8 cellular contexts compared by ENCODE assay signal in the genomic region with DNA sequence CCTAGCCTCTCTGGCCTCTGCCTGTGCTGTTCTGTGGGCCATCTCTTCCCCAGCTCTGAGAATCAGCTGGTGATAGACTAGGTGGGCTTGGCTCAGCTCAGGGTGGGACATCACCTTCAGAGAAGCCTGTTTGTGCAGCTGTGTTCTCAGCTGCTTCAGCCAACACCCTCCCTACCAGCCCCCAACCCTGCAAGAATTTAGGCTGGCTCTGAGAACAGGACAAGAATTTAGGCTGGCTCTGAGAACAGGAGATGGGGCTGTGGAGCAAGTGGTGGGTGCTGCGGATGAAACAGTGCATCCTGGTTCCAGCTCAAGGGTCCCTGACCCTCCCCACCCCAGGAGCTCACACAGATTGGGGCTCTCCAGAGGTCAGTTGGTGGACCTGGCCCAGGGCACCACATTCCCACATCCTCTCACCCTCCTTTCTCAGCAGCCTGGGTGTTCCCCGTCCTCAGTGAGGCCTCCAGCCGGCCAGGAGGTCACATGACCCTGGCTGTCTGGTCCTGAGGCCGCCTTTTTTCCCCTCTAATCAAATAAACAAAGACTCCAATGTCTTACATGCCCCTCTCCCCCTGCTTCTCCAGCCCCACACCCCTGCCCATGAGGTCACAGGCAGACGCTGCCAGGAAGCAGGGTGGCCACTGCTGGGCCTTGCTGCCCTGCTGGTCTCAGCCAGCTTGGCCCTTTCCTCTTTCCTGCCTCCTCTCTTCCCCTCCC. TPM values are rescaled to one million over a fixed set of nuclear protein-coding genes. Genes with fewer than 3 reads are reported as not detected.
DNase-seq lines count a peak whose midpoint lies in the region; ATAC-seq and TF ChIP-seq lines count a peak whose summit lies in the region.

No MANE protein-coding gene starts in this region.

- H3K36me3 ChIP-seq in breast epithelium (no peaks in the 10 kb centered on the region), mammary epithelial cell (ENCODE audit: insufficient read depth, low read length) (peaks cover 1% of the 10 kb centered on the region), ectodermal cell (ENCODE audit: control insufficient read depth, insufficient read depth, low read length) (peaks cover 7% of the 10 kb centered on the region), mucosa of descending colon (ENCODE audit: low read depth) (no peaks in the 10 kb centered on the region), vagina (peaks cover 0 to 23% of the 10 kb centered on the region in 2 donors)

- peaks cover 0 to 7% of the 10 kb centered on the region in 2 donors for H3K4me1 ChIP-seq in breast epithelium
- H3K4me1 ChIP-seq in mammary epithelial cell (ENCODE audit: insufficient read depth, low read length) = peaks cover 38% of the 10 kb centered on the region
- peaks cover 36% of the 10 kb centered on the region for H3K4me1 ChIP-seq in ectodermal cell (ENCODE audit: control insufficient read depth, insufficient read depth, low read length)
- peaks cover 22% of the 10 kb centered on the region for H3K4me1 ChIP-seq in mucosa of descending colon (ENCODE audit: low read depth)
- peaks cover 89% of the 10 kb centered on the region for H3K4me1 ChIP-seq in vagina

- dilution Hi-C loops in mammary epithelial cell (cut with HindIII; ENCODE audit: low sequenced_read_pairs) = no loop called here

- H3K4me3 ChIP-seq in breast epithelium (no peak overlapping the region), mammary epithelial cell (replicated peaks in 1 of 3; ENCODE audit: insufficient read depth in 1 of 3, low read depth in 2 of 3, low read length in 3 of 3) (no peak overlapping the region), ectodermal cell (ENCODE audit: insufficient read depth, low read depth, low read length) (no peak overlapping the region), mucosa of descending colon (no peak overlapping the region), vagina (no peak overlapping the region)

- TF ChIP-seq CTCF in breast epithelium (IDR thresholded peaks at IDR 0.05) (no peak), mammary epithelial cell (conservative IDR thresholded peaks at IDR 0.05 in 1 of 2, IDR thresholded peaks at IDR 0.05 in 1 of 2; ENCODE audit: extremely low read depth in 1 of 2, insufficient read depth in 1 of 2, low read depth in 1 of 2, low read length in 2 of 2) (no peak), mucosa of descending colon (IDR thresholded peaks at IDR 0.05) (no peak), vagina (IDR thresholded peaks at IDR 0.05) (no peak)

- no peak for DNase-seq in breast epithelium (ENCODE audit: low spot score in 2 of 2)
- no peak for DNase-seq in mammary epithelial cell
- DNase-seq in mucosa of descending colon = peak in 2 of 3 donors; percentile 21 to 58
- DNase-seq in vagina (ENCODE audit: extremely low spot score in 2 of 2) = no peak
- no peak for DNase-seq in T1000 (lab: John Stamatoyannopoulos, UW)

- in situ Hi-C loops in mammary epithelial cell (cut with MboI; ENCODE audit: low sequenced_read_pairs in 2 of 2) = no loop called here

- H3K79me2 ChIP-seq in mammary epithelial cell (ENCODE audit: insufficient read depth, low read length) = peaks cover 70% of the 10 kb centered on the region

- CTCF ChIA-PET in mammary epithelial cell (lab: Charles Lee; ENCODE audit: low non-redundant PET) = interaction anchor here (0.6 to 0.8 kb wide), 2 partner anchors 38 to 47 kb away, joined by 3 to 4 read pairs; no protein-coding TSS in a partner anchor

- BruUV-seq in mammary epithelial cell (replicated peaks; lab: Mats Ljungman, UMichigan) = no TSS peak

- H3K27me3 ChIP-seq in breast epithelium = no peaks in the 10 kb centered on the region
- H3K27me3 ChIP-seq in mammary epithelial cell (ENCODE audit: insufficient read depth, low read length) = no peaks in the 10 kb centered on the region
- no peaks in the 10 kb centered on the region for H3K27me3 ChIP-seq in ectodermal cell (ENCODE audit: control insufficient read depth, insufficient read depth, low read length, poor library complexity, severe bottlenecking)
- H3K27me3 ChIP-seq in vagina = no peaks in the 10 kb centered on the region

- no peak overlapping the region for H3K9ac ChIP-seq in mammary epithelial cell (ENCODE audit: insufficient read depth, low read length)

- no peak overlapping the region for H3K4me2 ChIP-seq in mammary epithelial cell (ENCODE audit: insufficient read depth, low read depth, low read length)

- intact Hi-C loops in breast epithelium (cut with DNase I; ENCODE audit: low total_unique reads) (no loop called here), mammary epithelial cell (cut with micrococcal nuclease) (no loop called here), mucosa of descending colon (cut with DNase I, micrococcal nuclease) (no loop called here), vagina (cut with DNase I) (no loop called here)

- H3K9me3 ChIP-seq in breast epithelium (no peaks in the 10 kb centered on the region), mammary epithelial cell (replicated peaks; ENCODE audit: insufficient read depth, low read length) (no peaks in the 10 kb centered on the region), ectodermal cell (ENCODE audit: control insufficient read depth, low read length) (no peaks in the 10 kb centered on the region), mucosa of descending colon (no peaks in the 10 kb centered on the region), vagina (no peaks in the 10 kb centered on the region)

- TF ChIP-seq POLR2A in breast epithelium (IDR thresholded peaks at IDR 0.05) (no peak), vagina (IDR thresholded peaks at IDR 0.05) (peak in 1 of 2 donors; percentile 6)

- ATAC-seq in mucosa of descending colon = peak; percentile 44
- no peak for ATAC-seq in HG02884 (IDR thresholded peaks at IDR 0.05; ENCODE audit: unreplicated experiment)
- no peak for ATAC-seq in GM19455 (IDR thresholded peaks at IDR 0.05; ENCODE audit: unreplicated experiment)

- H4K20me1 ChIP-seq in mammary epithelial cell (ENCODE audit: insufficient read depth, low read length) = no peaks in the 10 kb centered on the region

- no peak overlapping the region for H2AFZ ChIP-seq in mammary epithelial cell (ENCODE audit: low read depth, low read length)

- peak overlapping the region; percentile 33 to 76 for H3K27ac ChIP-seq in breast epithelium
- no peak overlapping the region for H3K27ac ChIP-seq in mammary epithelial cell (ENCODE audit: insufficient read depth, low read depth, low read length)
- peak overlapping the region; percentile 79 for H3K27ac ChIP-seq in ectodermal cell (ENCODE audit: insufficient read depth, low read depth, low read length, poor library complexity, severe bottlenecking)
- peak overlapping the region; percentile 85 for H3K27ac ChIP-seq in vagina

- 56% methylated on average over 5 of the region's 5 CpGs for WGBS in mammary epithelial cell (ENCODE audit: low coverage, missing lambda C conversion rate)
- 33 to 34% methylated on average over 5 of the region's 5 CpGs for WGBS in ectodermal cell, 2 experiments

RNA-seq across cellular contexts. Expression of gene PLEKHO2, which starts 14.9 kb away (rescaled TPM):
- total RNA-seq in breast epithelium = 10 to 100 TPM; 21.1 to 33.3 (median 26.5) TPM
- total RNA-seq in mammary epithelial cell = 1 to 10 TPM; 6.0 to 7.5 TPM
- polyA plus RNA-seq in mammary epithelial cell = 11.3 TPM
- polyA minus RNA-seq in mammary epithelial cell = 8.8 TPM
- polyA plus RNA-seq in ectodermal cell (2013, experiment 1 of 4) = 14.3 TPM
- 14.6 TPM for polyA plus RNA-seq in ectodermal cell (2013, experiment 2 of 4)
- polyA plus RNA-seq in ectodermal cell (2013, experiment 3 of 4) = 11.2 TPM
- 13.1 TPM for polyA plus RNA-seq in ectodermal cell (2013, experiment 4 of 4)
- 10 to 100 TPM in 2 of 3 donors, 1 to 10 TPM in 1; 5.8 to 38.9 (median 15.9) TPM for total RNA-seq in mucosa of descending colon
- 34.9 TPM for total RNA-seq in vagina

RNA-seq across cellular contexts. Expression of gene PIF1, which starts 31.1 kb away (rescaled TPM):
- total RNA-seq in breast epithelium (1 to 10 TPM in 1 of 3 donors, under 1 TPM in 2; 0.44 to 1.3 (median 0.66) TPM), mammary epithelial cell (10 to 100 TPM in 1 of 2 donors, under 1 TPM in 1; 0.83 to 17.3 TPM), mucosa of descending colon (10 to 100 TPM in 1 of 3 donors, 1 to 10 TPM in 2; 2.6 to 10.4 (median 5.0) TPM), vagina (6.6 TPM)
- 10.7 TPM for polyA plus RNA-seq in mammary epithelial cell
- polyA minus RNA-seq in mammary epithelial cell = 7.1 TPM
- polyA plus RNA-seq in ectodermal cell (2013, experiment 1 of 4) = 43.3 TPM
- 27.5 TPM for polyA plus RNA-seq in ectodermal cell (2013, experiment 2 of 4)
- polyA plus RNA-seq in ectodermal cell (2013, experiment 3 of 4) = 34.1 TPM
- 31.5 TPM for polyA plus RNA-seq in ectodermal cell (2013, experiment 4 of 4)

RNA-seq across cellular contexts. Expression of gene ANKDD1A, which starts 55.1 kb away (rescaled TPM):
- 1 to 10 TPM; 3.2 to 7.8 (median 7.2) TPM for total RNA-seq in breast epithelium
- total RNA-seq in mammary epithelial cell = 1 to 10 TPM in 1 of 2 donors, under 1 TPM in 1; 0.83 to 1.6 TPM
- polyA plus RNA-seq in mammary epithelial cell = 2.3 TPM
- polyA minus RNA-seq in mammary epithelial cell = not detected
- polyA plus RNA-seq in ectodermal cell (2013, experiment 1 of 4) = 6.0 TPM
- polyA plus RNA-seq in ectodermal cell (2013, experiment 2 of 4) = 4.8 TPM
- 3.2 TPM for polyA plus RNA-seq in ectodermal cell (2013, experiment 3 of 4)
- 3.2 TPM for polyA plus RNA-seq in ectodermal cell (2013, experiment 4 of 4)
- 1 to 10 TPM; 1.4 to 6.7 (median 1.6) TPM for total RNA-seq in mucosa of descending colon
- 17.7 TPM for total RNA-seq in vagina

Comparison
In these comparisons a context has a peak if more than half of its experiments do, and no peak if none do; other contexts are left out.
1. DNase-seq: peak in mucosa of descending colon (2 of 3); none in breast epithelium (0 of 2), mammary epithelial cell (single experiment), vagina (0 of 2) and T1000 (single experiment).